ENCODE assay signal across 8 cellular contexts in the genomic region with DNA sequence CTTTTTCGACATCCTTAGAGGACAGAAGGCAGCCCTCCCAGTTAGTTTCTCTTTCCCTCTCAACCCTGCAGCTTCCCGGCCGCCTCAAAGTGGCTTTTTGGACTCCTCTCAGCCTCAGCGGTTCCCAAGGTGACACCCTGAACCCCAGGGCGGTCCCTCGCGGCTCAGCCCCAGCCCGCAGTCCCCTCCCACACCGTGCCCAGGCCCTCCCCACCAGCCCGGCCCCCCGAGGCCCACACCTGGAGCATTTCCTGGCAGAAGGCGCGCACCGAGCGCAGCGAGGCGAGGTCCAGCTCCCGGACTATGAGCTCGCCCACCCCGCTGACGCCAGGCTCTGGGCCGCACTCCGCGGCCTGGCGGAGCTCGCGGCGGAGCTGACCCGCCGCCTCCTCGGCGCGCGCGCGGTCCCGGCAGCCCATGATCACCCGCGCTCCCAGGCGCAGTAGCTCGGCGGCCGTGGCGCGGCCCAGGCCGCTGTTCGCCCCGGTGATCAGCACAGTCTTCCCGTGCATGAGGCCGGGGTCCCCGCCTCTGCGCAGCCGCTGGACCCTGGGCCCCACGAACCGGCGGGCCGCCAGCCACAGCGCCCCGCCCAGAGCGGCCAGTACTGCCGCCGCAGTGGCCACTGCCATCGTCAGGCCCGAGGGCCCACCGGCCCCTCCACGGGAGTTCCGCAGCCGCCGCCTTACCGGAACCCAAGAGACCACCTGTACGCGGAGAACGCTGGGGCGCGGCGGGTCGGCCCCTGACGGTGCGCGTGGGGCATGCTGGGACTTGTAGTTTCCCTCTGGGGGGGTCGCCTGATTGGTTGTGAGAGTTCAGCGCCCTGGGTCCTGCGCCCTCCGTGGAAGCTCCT. TPM values are rescaled to one million over a fixed set of nuclear protein-coding genes. Genes with fewer than 3 reads are reported as not detected.
A peak's percentile ranks its signal among the peaks of the same experiment; 100 is the strongest.
DNase-seq lines count a peak whose midpoint lies in the region; ATAC-seq, FAIRE-seq and TF ChIP-seq lines count a peak whose summit lies in the region.

RDH14 (minus strand) TSS at position 713 of the 856 bp plus-strand sequence; CDS start at position 632, 81 bp downstream.

- no peaks in the 10 kb centered on the region for H3K9me3 Mint-ChIP-seq in natural killer cell

- peak within 1 kb of the TSS; percentile 99 for H3K4me3 ChIP-seq in Loucy (ENCODE audit: low read length, poor library complexity, severe bottlenecking)

- peak within 1 kb of the TSS; percentile 77 for H3K9ac ChIP-seq in Loucy (ENCODE audit: low read depth, low read length, poor library complexity, severe bottlenecking)

- intact Hi-C loops in natural killer cell (cut with micrococcal nuclease) = loop anchor here (1.0 to 2.0 kb wide), 3 partner anchors 788 to 1341 kb away; partner anchors contain the start of gene TTC32

- peak within 1 kb of the TSS; percentile 91 to 93 for H3K27ac Mint-ChIP-seq in natural killer cell

- peak; percentile 91 for DNase-seq in EL
- DNase-seq in H54 (ENCODE audit: insufficient read length, low spot score) = peak; percentile 79
- peak; percentile 84 for DNase-seq in activated T-helper 9 cell treated with anti-CD3 and anti-CD28 coated beads, Interleukin-2, amount 50 U/mL, for 16 hours (ENCODE audit: low read depth)
- DNase-seq in fibroblast of peridontal ligament (ENCODE audit: extremely low read depth) = peak; percentile 91
- peak; percentile 84 for DNase-seq in natural killer cell
- DNase-seq in stimulated activated naive CD4-positive, alpha-beta T cell treated with Interleukin-2 at 50 U/mL for 16 hours (lab: John Stamatoyannopoulos, UW) = peak; percentile 88

- peak within 1 kb of the TSS; percentile 91 for H3K4me3 Mint-ChIP-seq in natural killer cell

- ATAC-seq in natural killer cell = peak; percentile 88 to 96 (median 89)

- H3K4me1 Mint-ChIP-seq in natural killer cell = peaks cover 30 to 34% of the 10 kb centered on the region in 2 donors

- no peaks in the 10 kb centered on the region for H3F3A ChIP-seq in Loucy (ENCODE audit: low read depth)

- no peaks in the 10 kb centered on the region for H3K9me2 ChIP-seq in Loucy (replicated peaks; ENCODE audit: low read depth, low read length)

- no peaks in the 10 kb centered on the region for H3K27me3 Mint-ChIP-seq in natural killer cell (ENCODE audit: low read depth in 2 of 2)

- peak within 1 kb of the TSS; percentile 98 for H2AFZ ChIP-seq in Loucy (ENCODE audit: low read length)

- H3K9me3 ChIP-seq in Loucy (ENCODE audit: insufficient read depth, low read depth, low read length) = no peaks in the 10 kb centered on the region

- peaks cover 40% of the 10 kb centered on the region for H3K4me1 ChIP-seq in Loucy (ENCODE audit: insufficient read depth, low read length, poor library complexity, severe bottlenecking)

- H3K27me3 ChIP-seq in Loucy (ENCODE audit: insufficient read depth, low read length, poor library complexity, severe bottlenecking) = no peaks in the 10 kb centered on the region

- TF ChIP-seq CTCF in Loucy (conservative IDR thresholded peaks at IDR 0.05; ENCODE audit: low read length) (no peak), natural killer cell (IDR thresholded peaks at IDR 0.05) (no peak)

- H3K79me2 ChIP-seq in Loucy (ENCODE audit: insufficient read depth, low read length) = peaks cover 31% of the 10 kb centered on the region

- H3K36me3 Mint-ChIP-seq in natural killer cell = peaks cover 10% of the 10 kb centered on the region

- H3K4me2 ChIP-seq in Loucy (ENCODE audit: low read depth, low read length, poor library complexity, severe bottlenecking) = peak within 1 kb of the TSS; percentile 97

- peaks cover 6% of the 10 kb centered on the region; the same call in 1 of the 2 replicates for H3K36me3 ChIP-seq in Loucy (ENCODE audit: insufficient read depth, low read length)

- TF ChIP-seq POLR2A in H54 (IDR thresholded peaks at IDR 0.05; ENCODE audit: low read depth, low read length) (peak; percentile 36), Raji (IDR thresholded peaks at IDR 0.05; ENCODE audit: insufficient read depth, low read depth, low read length) (peak; percentile 81)

- peaks cover 33% of the 10 kb centered on the region for H4K20me1 ChIP-seq in Loucy (ENCODE audit: insufficient read depth, low read length, poor library complexity, severe bottlenecking)

- FAIRE-seq in H54 (lab: Jason Lieb, UNC) = no peak

RNA-seq across cellular contexts. Expression of gene RDH14, which starts in this region (rescaled TPM):
- total RNA-seq in natural killer cell = 10 to 100 TPM in 2 of 3 donors, 1 to 10 TPM in 1; 8.7 to 13.5 (median 12.5) TPM

Comparison
In these comparisons a context has a peak if more than half of its experiments do, and no peak if none do; other contexts are left out.
1. Peak in every context shown above with its lines: DNase-seq, ATAC-seq and H3K4me3 ChIP-seq.